In the genomic region with DNA sequence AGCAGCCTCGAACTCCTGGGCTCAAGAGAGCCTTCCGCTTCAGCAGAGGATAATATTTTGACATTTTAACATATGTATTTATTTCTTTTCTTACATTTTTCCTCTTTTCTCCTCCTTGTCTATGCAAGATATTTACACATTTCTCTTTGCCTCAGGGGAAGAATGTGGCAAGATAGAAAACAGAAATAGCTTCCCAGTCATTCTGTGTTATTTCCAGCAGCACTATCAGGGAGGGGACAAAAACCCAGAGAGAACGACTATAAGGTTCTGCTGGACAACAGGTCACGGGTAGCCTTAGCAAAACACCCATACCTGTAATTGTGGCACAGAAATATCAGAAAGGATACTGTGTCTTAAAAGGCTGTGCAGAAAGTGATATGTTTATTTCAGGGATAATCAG, we compare ENCODE assay signal across 17 cellular contexts. TPM values are rescaled to one million over a fixed set of nuclear protein-coding genes. Genes with fewer than 3 reads are reported as not detected.
A peak's percentile ranks its signal among the peaks of the same experiment; 100 is the strongest.
DNase-seq lines count a peak whose midpoint lies in the region; ATAC-seq and TF ChIP-seq lines count a peak whose summit lies in the region.
"Had no signal": no experiment of that assay in that cellular context is flagged by ENCODE, and none has a peak within 500 bp of the region (broad histone marks: within the 10 kb centered on the region; RNA-seq: fewer than 3 reads in every experiment).

No MANE protein-coding gene starts in this region.

- H3K36me3 ChIP-seq in right lobe of liver: no peaks in the 10 kb centered on the region

- H3K4me3 ChIP-seq in fibroblast of villous mesenchyme (ENCODE audit: low read depth, low read length): no peak overlapping the region
- H3K4me3 ChIP-seq in right lobe of liver: no peak overlapping the region
- H3K4me3 ChIP-seq: A549; BLaER1 treated with 17β-estradiol and CSF1 and Interleukin-3, amounts not matched to agents 10 nM and 100 nM had no signal

- no peak overlapping the region for H3K27ac ChIP-seq in right lobe of liver
- H3K27ac ChIP-seq: 22Rv1; A549; BLaER1 treated with 17β-estradiol and CSF1 and Interleukin-3, amounts not matched to agents 10 nM and 100 nM; C4-2B had no signal

- H3K27me3 ChIP-seq in right lobe of liver: no peaks in the 10 kb centered on the region
- H3K27me3 ChIP-seq: BLaER1 treated with 17β-estradiol and CSF1 and Interleukin-3, amounts not matched to agents 10 nM and 100 nM had no signal

- 72% methylated on average over 4 of the region's 4 CpGs for WGBS in right lobe of liver (ENCODE audit: insufficient coverage, low coverage, low lambda C conversion rate, missing lambda C conversion rate)

- TF ChIP-seq CTCF in fibroblast of villous mesenchyme (IDR thresholded peaks at IDR 0.05; ENCODE audit: insufficient read depth, low read depth, low read length) (no peak), right lobe of liver (IDR thresholded peaks at IDR 0.05) (no peak)

- H3K27ac Mint-ChIP-seq in activated CD4-positive, alpha-beta T cell treated with anti-CD3 and anti-CD28 coated beads, Interleukin-2, amount 10 ng/mL, durations not matched to agents 24 days and 14 days: no peak overlapping the region
- H3K27ac Mint-ChIP-seq in stimulated activated memory B cell treated with anti-CD40 and anti-IgM and Interleukin-4, amounts not matched to agents 10 μg/mL and 1 μg/mL and 100 μg/mL, for 72 hours: peak overlapping the region; percentile 28
- H3K27ac Mint-ChIP-seq: B cell; CD4-positive, alpha-beta T cell; CD8-positive, alpha-beta T cell had no signal

- DNase-seq in activated CD4-positive, alpha-beta T cell treated with anti-CD3 and anti-CD28 coated beads, Interleukin-2, amount 10 ng/mL, durations not matched to agents 24 days and 14 days: peak; percentile 4
- DNase-seq in activated CD4-positive, alpha-beta T cell treated with anti-CD3 and anti-CD28 coated beads, Interleukin-2, amount 50 U/mL, for 48 hours: no peak
- peak; percentile 29 for DNase-seq in fibroblast of villous mesenchyme (ENCODE audit: low read depth)
- DNase-seq in right lobe of liver: no peak
- DNase-seq: AML-193; Caco-2; Calu3; CD4-positive, alpha-beta T cell; CD8-positive, alpha-beta T cell; DMS79 treated with DMSO at 0.1 percent for 48 hours; GF-D8 had no signal

- peaks cover 0 to 9% (median 0%) of the 10 kb centered on the region in 4 donors for H3K4me1 ChIP-seq in right lobe of liver
- H3K4me1 ChIP-seq: A549, Caco-2 had no signal

- no peaks in the 10 kb centered on the region for H3K4me1 Mint-ChIP-seq in activated CD4-positive, alpha-beta T cell treated with anti-CD3 and anti-CD28 coated beads, Interleukin-2, amount 10 ng/mL, durations not matched to agents 24 days and 14 days
- peaks cover 14% of the 10 kb centered on the region for H3K4me1 Mint-ChIP-seq in stimulated activated memory B cell treated with anti-CD40 and anti-IgM and Interleukin-4, amounts not matched to agents 10 μg/mL and 1 μg/mL and 100 μg/mL, for 72 hours

- no peaks in the 10 kb centered on the region for H3K36me3 Mint-ChIP-seq in activated CD4-positive, alpha-beta T cell treated with anti-CD3 and anti-CD28 coated beads, Interleukin-2, amount 10 ng/mL, durations not matched to agents 24 days and 14 days (ENCODE audit: low read depth)
- H3K36me3 Mint-ChIP-seq in stimulated activated memory B cell treated with anti-CD40 and anti-IgM and Interleukin-4, amounts not matched to agents 10 μg/mL and 1 μg/mL and 100 μg/mL, for 72 hours: peaks cover 6% of the 10 kb centered on the region
- H3K36me3 Mint-ChIP-seq: CD8-positive, alpha-beta T cell had no signal

- intact Hi-C loops in activated CD4-positive, alpha-beta T cell treated with anti-CD3 and anti-CD28 coated beads, Interleukin-2, amount 10 ng/mL, durations not matched to agents 24 days and 14 days (cut with micrococcal nuclease): no loop called here
- intact Hi-C loops in right lobe of liver (cut with DNase I): no loop called here

- H3K27me3 Mint-ChIP-seq in activated CD4-positive, alpha-beta T cell treated with anti-CD3 and anti-CD28 coated beads, Interleukin-2, amount 10 ng/mL, durations not matched to agents 24 days and 14 days: peaks cover 21% of the 10 kb centered on the region
- H3K27me3 Mint-ChIP-seq in stimulated activated memory B cell treated with anti-CD40 and anti-IgM and Interleukin-4, amounts not matched to agents 10 μg/mL and 1 μg/mL and 100 μg/mL, for 72 hours: no peaks in the 10 kb centered on the region
- H3K27me3 Mint-ChIP-seq: B cell had no signal

- H3K9me3 Mint-ChIP-seq in activated CD4-positive, alpha-beta T cell treated with anti-CD3 and anti-CD28 coated beads, Interleukin-2, amount 10 ng/mL, durations not matched to agents 24 days and 14 days: no peaks in the 10 kb centered on the region
- H3K9me3 Mint-ChIP-seq in stimulated activated memory B cell treated with anti-CD40 and anti-IgM and Interleukin-4, amounts not matched to agents 10 μg/mL and 1 μg/mL and 100 μg/mL, for 72 hours: no peaks in the 10 kb centered on the region
- H3K9me3 Mint-ChIP-seq: CD4-positive, alpha-beta T cell had no signal

- H3K9me3 ChIP-seq in right lobe of liver: no peaks in the 10 kb centered on the region
- H3K9me3 ChIP-seq: A549, Caco-2 had no signal

- TF ChIP-seq POLR2A in right lobe of liver (IDR thresholded peaks at IDR 0.05): no peak

- ATAC-seq in stimulated activated memory B cell treated with anti-CD40 and anti-IgM and Interleukin-4, amounts not matched to agents 10 μg/mL and 1 μg/mL and 100 μg/mL, for 72 hours: no peak
- no peak for ATAC-seq in right lobe of liver
- ATAC-seq: A549; CD8-positive, alpha-beta T cell had no signal

- no peak overlapping the region for H3K4me3 Mint-ChIP-seq in activated CD4-positive, alpha-beta T cell treated with anti-CD3 and anti-CD28 coated beads, Interleukin-2, amount 10 ng/mL, durations not matched to agents 24 days and 14 days
- no peak overlapping the region for H3K4me3 Mint-ChIP-seq in stimulated activated memory B cell treated with anti-CD40 and anti-IgM and Interleukin-4, amounts not matched to agents 10 μg/mL and 1 μg/mL and 100 μg/mL, for 72 hours
- H3K4me3 Mint-ChIP-seq: B cell; CD4-positive, alpha-beta T cell; CD8-positive, alpha-beta T cell had no signal

RNA-seq across cellular contexts. Expression of a gene that starts 7.9 kb away (rescaled TPM):
- not detected in 2 replicates for total RNA-seq in activated CD4-positive, alpha-beta T cell treated with anti-CD3 and anti-CD28 coated beads, Interleukin-2, amount 10 ng/mL, durations not matched to agents 24 days and 14 days
- total RNA-seq in fibroblast of villous mesenchyme (under 0.01 TPM in 2 replicates), right lobe of liver (1 to 10 TPM; 5.4 to 8.9 (median 7.1) TPM)
- total RNA-seq: Caco-2; CD8-positive, alpha-beta T cell had no signal

Comparison
In these comparisons a context has a peak if more than half of its experiments do, and no peak if none do; other contexts are left out.
1. DNase-seq: peak in activated CD4-positive, alpha-beta T cell treated with anti-CD3 and anti-CD28 coated beads, Interleukin-2, amount 10 ng/mL, durations not matched to agents 24 days and 14 days (single experiment) and fibroblast of villous mesenchyme (single experiment); none in activated CD4-positive, alpha-beta T cell treated with anti-CD3 and anti-CD28 coated beads, Interleukin-2, amount 50 U/mL, for 48 hours (0 of 2) and right lobe of liver (0 of 3).